25 cellular contexts compared by ENCODE assay signal in the genomic region with DNA sequence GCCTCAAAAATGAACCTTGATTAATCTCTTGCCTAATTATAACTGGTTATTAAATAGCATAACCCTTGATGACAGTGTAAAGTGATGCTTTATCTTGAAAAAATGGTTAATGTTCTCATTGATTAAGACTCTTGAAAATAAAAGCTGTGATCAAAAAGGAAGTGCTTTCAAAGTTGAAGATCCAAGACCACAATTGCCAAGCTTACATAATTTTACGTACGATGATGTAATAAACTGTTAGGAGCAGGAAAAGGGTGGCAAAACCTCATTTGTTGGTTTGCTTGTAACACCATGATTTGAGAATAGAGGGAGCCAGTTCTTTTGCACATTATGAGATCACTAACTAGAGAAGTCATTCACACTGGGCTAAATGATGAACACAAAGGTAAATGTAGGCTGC.
"Had no signal": no experiment of that assay in that cellular context is flagged by ENCODE, and none has a peak within 500 bp of the region (broad histone marks: within the 10 kb centered on the region; RNA-seq: fewer than 3 reads in every experiment).

No MANE protein-coding gene starts in this region.

- H3K27ac Mint-ChIP-seq: naive B cell; nephron; stimulated activated memory B cell treated with anti-CD40 and anti-IgM and Interleukin-4, amounts not matched to agents 10 μg/mL and 1 μg/mL and 100 μg/mL, for 72 hours; stimulated activated naive CD8-positive, alpha-beta T cell treated with anti-CD3 and anti-CD28 coated beads, Interleukin-15, Interleukin-2, amounts not matched to agents 100 ng/mL and 50 ng/mL, for 24 hours had no signal

- H3K4me1 ChIP-seq: parathyroid adenoma, psoas muscle, right lobe of liver, spleen, upper lobe of right lung, vagina had no signal

- DNase-seq: dorsolateral prefrontal cortex; effector CD8-positive, alpha-beta T cell; heart left ventricle; hippocampal formation; left colon; left ventricle myocardium superior; mesenchymal stem cell; midbrain; naive B cell; psoas muscle; retina; right lobe of liver; spleen; stimulated activated CD4-positive, alpha-beta T cell treated with anti-CD3 and anti-CD28 coated beads, Interleukin-15, amount 100 ng/mL, for 24 hours; stimulated activated CD4-positive, alpha-beta T cell treated with anti-CD3 and anti-CD28 coated beads, Interleukin-1b, Interleukin-23, amount 100 ng/mL, for 48 hours; stimulated activated CD4-positive, alpha-beta T cell treated with anti-CD3 and anti-CD28 coated beads, Interleukin-4, amount 100 ng/mL, for 24 hours; tibial artery; upper lobe of right lung had no signal

- H3K4me3 Mint-ChIP-seq: naive B cell; nephron; stimulated activated memory B cell treated with anti-CD40 and anti-IgM and Interleukin-4, amounts not matched to agents 10 μg/mL and 1 μg/mL and 100 μg/mL, for 72 hours; stimulated activated naive CD8-positive, alpha-beta T cell treated with anti-CD3 and anti-CD28 coated beads, Interleukin-15, Interleukin-2, amounts not matched to agents 100 ng/mL and 50 ng/mL, for 24 hours had no signal

- H3K27me3 Mint-ChIP-seq: naive B cell; stimulated activated memory B cell treated with anti-CD40 and anti-IgM and Interleukin-4, amounts not matched to agents 10 μg/mL and 1 μg/mL and 100 μg/mL, for 72 hours; stimulated activated naive CD8-positive, alpha-beta T cell treated with anti-CD3 and anti-CD28 coated beads, Interleukin-15, Interleukin-2, amounts not matched to agents 100 ng/mL and 50 ng/mL, for 24 hours had no signal

- H3K27ac ChIP-seq: dorsolateral prefrontal cortex, heart left ventricle, parathyroid adenoma, psoas muscle, right lobe of liver, spleen, tibial artery, upper lobe of right lung, vagina had no signal

- H3K36me3 Mint-ChIP-seq: naive B cell; stimulated activated memory B cell treated with anti-CD40 and anti-IgM and Interleukin-4, amounts not matched to agents 10 μg/mL and 1 μg/mL and 100 μg/mL, for 72 hours had no signal

- H3K9ac ChIP-seq: parathyroid adenoma had no signal

- H3K4me1 Mint-ChIP-seq: naive B cell; stimulated activated memory B cell treated with anti-CD40 and anti-IgM and Interleukin-4, amounts not matched to agents 10 μg/mL and 1 μg/mL and 100 μg/mL, for 72 hours had no signal

- H3K36me3 ChIP-seq: heart left ventricle, right lobe of liver, spleen, tibial artery, upper lobe of right lung, vagina had no signal

- H3K9me3 ChIP-seq: heart left ventricle, psoas muscle, right lobe of liver, tibial artery, upper lobe of right lung, vagina had no signal

- H3K27me3 ChIP-seq: dorsolateral prefrontal cortex, heart left ventricle, right lobe of liver, tibial artery, upper lobe of right lung, vagina had no signal

- ATAC-seq: esophagus mucosa; heart left ventricle; left colon; left ventricle myocardium superior; psoas muscle; right lobe of liver; stimulated activated memory B cell treated with anti-CD40 and anti-IgM and Interleukin-4, amounts not matched to agents 10 μg/mL and 1 μg/mL and 100 μg/mL, for 72 hours; upper lobe of right lung had no signal

- H3K9me3 Mint-ChIP-seq: nephron had no signal

- H2AFZ ChIP-seq: parathyroid adenoma had no signal

- H3K4me3 ChIP-seq: dorsolateral prefrontal cortex, heart left ventricle, lung, psoas muscle, right lobe of liver, spleen, tibial artery, upper lobe of right lung, vagina had no signal
